Comparison of ENCODE assay signal across 28 cellular contexts in the genomic region with DNA sequence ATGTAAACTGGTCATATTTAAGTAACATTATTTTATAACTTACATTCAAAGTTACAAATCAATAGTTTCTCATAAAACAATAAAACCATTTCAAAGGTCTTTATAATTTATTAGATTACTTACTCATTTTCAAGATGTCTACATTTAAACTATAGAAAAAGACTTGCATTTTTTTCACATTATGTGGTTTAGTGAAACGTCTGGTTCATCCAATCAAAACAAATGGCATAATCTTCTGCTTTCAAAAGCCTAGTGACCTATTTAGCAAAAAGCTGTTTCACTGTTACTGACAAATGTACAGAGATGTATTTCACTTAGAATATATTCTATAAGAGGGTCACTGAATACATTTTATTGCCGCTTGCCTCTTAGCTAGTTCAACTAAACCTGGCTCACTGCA. TPM values are rescaled to one million over a fixed set of nuclear protein-coding genes. Genes with fewer than 3 reads are reported as not detected.
DNase-seq lines count a peak whose midpoint lies in the region; ATAC-seq, FAIRE-seq and TF ChIP-seq lines count a peak whose summit lies in the region.
"Had no signal": no experiment of that assay in that cellular context is flagged by ENCODE, and none has a peak within 500 bp of the region (broad histone marks: within the 10 kb centered on the region; RNA-seq: fewer than 3 reads in every experiment).

No MANE protein-coding gene starts in this region.

- H3K27ac ChIP-seq in IMR-90 (ENCODE audit: insufficient read depth, low read length), result no peak overlapping the region
- H3K27ac ChIP-seq: body of pancreas, SJCRH30, spleen, upper lobe of left lung had no signal

- no peak overlapping the region for H2BK120ac ChIP-seq in IMR-90 (ENCODE audit: low read depth, low read length)

- H3K9me1 ChIP-seq in IMR-90 (ENCODE audit: insufficient read depth, low read length), result no peaks in the 10 kb centered on the region

- intact Hi-C loops in IMR-90 (cut with micrococcal nuclease), result loop anchor here (10.0 kb wide), 1 partner anchor 199 kb away; no protein-coding TSS in a partner anchor

- no peak for TF ChIP-seq CTCF in IMR-90 (conservative IDR thresholded peaks at IDR 0.05; ENCODE audit: low read depth, low read length)

- H2AK9ac ChIP-seq in IMR-90 (replicated peaks; ENCODE audit: low read depth, low read length, poor library complexity), result no peak overlapping the region

- no peak overlapping the region for H3K4me3 Mint-ChIP-seq in effector memory CD8-positive, alpha-beta T cell
- H3K4me3 Mint-ChIP-seq: activated CD4-positive, alpha-beta memory T cell treated with anti-CD3 and anti-CD28 coated beads for 36 hours; activated naive CD8-positive, alpha-beta T cell treated with anti-CD3 and anti-CD28 coated beads, Interleukin-2, amount 10 ng/mL, durations not matched to agents 7 days and 5 days; CD8-positive, alpha-beta memory T cell; mesothelial cell of epicardium; naive B cell; stimulated activated effector memory CD8-positive, alpha-beta T cell treated with anti-CD3 and anti-CD28 coated beads, Interleukin-12 subunit alpha, Interleukin-12 subunit beta, amount 100 ng/mL, for 72 hours had no signal

- DNase-seq in IMR-90 (peak; percentile 74), NCI-H510A treated with DMSO at 0.1 percent for 48 hours (lab: John Stamatoyannopoulos, UW) (no peak), T-helper 1 cell (no peak), NCI-H748 treated with DMSO at 0.1 percent for 48 hours (lab: John Stamatoyannopoulos, UW) (no peak)
- no peak for DNase-seq in effector memory CD8-positive, alpha-beta T cell
- DNase-seq in activated CD4-positive, alpha-beta T cell treated with anti-CD3 and anti-CD28 coated beads, Interleukin-2, amount 50 U/mL, for 4 hours, result no peak
- DNase-seq: activated CD4-positive, alpha-beta memory T cell treated with anti-CD3 and anti-CD28 coated beads for 36 hours; activated CD8-positive, alpha-beta memory T cell treated with anti-CD3 and anti-CD28 coated beads, Interleukin-2, amount 50 U/mL, for 48 hours; activated naive CD8-positive, alpha-beta T cell treated with anti-CD3 and anti-CD28 coated beads, Interleukin-2, amount 10 ng/mL, durations not matched to agents 7 days and 5 days; body of pancreas; CD8-positive, alpha-beta memory T cell; cerebellar nuclear complex; Karpas-422; naive B cell; NCI-H1436 treated with DMSO at 0.1 percent for 48 hours; NCI-H2107; NCI-H82; occipital lobe; SJCRH30; spleen; stimulated activated CD4-positive, alpha-beta T cell treated with anti-CD3 and anti-CD28 coated beads, Interleukin-4, amount 100 ng/mL, for 1 hour; substantia nigra; upper lobe of left lung had no signal

- no peak overlapping the region for H3K23ac ChIP-seq in IMR-90 (ENCODE audit: low read depth, low read length)

- no peaks in the 10 kb centered on the region for H4K20me1 ChIP-seq in IMR-90 (ENCODE audit: insufficient read depth, low read length)

- peaks cover 10% of the 10 kb centered on the region for H3K36me3 ChIP-seq in IMR-90 (ENCODE audit: control insufficient read depth, insufficient read depth, low read length)

- H3K9me3 Mint-ChIP-seq in effector memory CD8-positive, alpha-beta T cell, result no peaks in the 10 kb centered on the region
- H3K9me3 Mint-ChIP-seq: activated CD4-positive, alpha-beta memory T cell treated with anti-CD3 and anti-CD28 coated beads for 36 hours; activated naive CD8-positive, alpha-beta T cell treated with anti-CD3 and anti-CD28 coated beads, Interleukin-2, amount 10 ng/mL, durations not matched to agents 7 days and 5 days; activated T-helper 2 cell treated with anti-CD3 and anti-CD28 coated beads, Interferon-gamma antibody, Interleukin-2, Interleukin-4, amounts not matched to agents 10 μg/mL and 5 μg/mL and 100 μg/mL, durations not matched to agents 14 hours and 24 hours and 36 hours; CD8-positive, alpha-beta memory T cell; mesothelial cell of epicardium; naive B cell; stimulated activated effector memory CD8-positive, alpha-beta T cell treated with anti-CD3 and anti-CD28 coated beads, Interleukin-12 subunit alpha, Interleukin-12 subunit beta, amount 100 ng/mL, for 72 hours had no signal

- POLR2A ChIA-PET in IMR-90 (lab: Charles Lee; ENCODE audit: unreplicated experiment), result no interaction called here

- dilution Hi-C loops in IMR-90 (cut with HindIII; ENCODE audit: low sequenced_read_pairs, unreplicated experiment), result no loop called here

- no peaks in the 10 kb centered on the region for H3K27me3 ChIP-seq in IMR-90 (ENCODE audit: control insufficient read depth, insufficient read depth, low read length)
- H3K27me3 ChIP-seq: body of pancreas, SJCRH30, spleen, upper lobe of left lung had no signal

- no TSS peak for BruUV-seq in IMR-90 (replicated peaks; lab: Mats Ljungman, UMichigan)

- peak; percentile 47 for FAIRE-seq in islet of Langerhans (lab: Jason Lieb, UNC)

- no peak for TF ChIP-seq RAD21 in IMR-90 (IDR thresholded peaks at IDR 0.05; ENCODE audit: low read length)

- no peak overlapping the region for H2AFZ ChIP-seq in IMR-90 (replicated peaks; ENCODE audit: low read length, poor library complexity)

- no peak overlapping the region for H4K91ac ChIP-seq in IMR-90 (ENCODE audit: insufficient read depth, low read depth, low read length)

- CTCF ChIA-PET in IMR-90 (lab: Yijun Ruan, JAX), result no interaction called here

- peak overlapping the region; percentile 49; the same call in 1 of the 2 replicates for H3K4me2 ChIP-seq in IMR-90 (ENCODE audit: low read depth, low read length)

- no peak overlapping the region for H2AK5ac ChIP-seq in IMR-90 (ENCODE audit: low read depth, low read length)

- peaks cover 31% of the 10 kb centered on the region for H3K36me3 Mint-ChIP-seq in effector memory CD8-positive, alpha-beta T cell (ENCODE audit: insufficient read depth)

- peaks cover 2% of the 10 kb centered on the region; the same call in 1 of the 2 replicates for H3K4me1 ChIP-seq in IMR-90 (ENCODE audit: control insufficient read depth, insufficient read depth, low read length)
- H3K4me1 ChIP-seq: body of pancreas, SJCRH30, spleen, upper lobe of left lung had no signal

- no peak overlapping the region for H3K4ac ChIP-seq in IMR-90 (ENCODE audit: low read depth, low read length)

- H2BK20ac ChIP-seq in IMR-90 (ENCODE audit: low read depth, low read length), result no peak overlapping the region

- H3K27me3 Mint-ChIP-seq in effector memory CD8-positive, alpha-beta T cell, result no peaks in the 10 kb centered on the region
- H3K27me3 Mint-ChIP-seq: activated CD4-positive, alpha-beta memory T cell treated with anti-CD3 and anti-CD28 coated beads for 36 hours; activated naive CD8-positive, alpha-beta T cell treated with anti-CD3 and anti-CD28 coated beads, Interleukin-2, amount 10 ng/mL, durations not matched to agents 7 days and 5 days; CD8-positive, alpha-beta memory T cell; naive B cell had no signal

- no peak overlapping the region for H3K18ac ChIP-seq in IMR-90 (ENCODE audit: low read depth, low read length)

- H2BK5ac ChIP-seq in IMR-90 (ENCODE audit: low read depth, low read length, poor library complexity, severe bottlenecking), result no peak overlapping the region

- no peak overlapping the region for H4K8ac ChIP-seq in IMR-90 (ENCODE audit: low read depth in 2 of 2, low read length in 2 of 2)

- H3K79me1 ChIP-seq in IMR-90 (ENCODE audit: low read depth in 1 of 2, low read length in 2 of 2), result peaks cover 0 to 3% of the 10 kb centered on the region in 2 experiments; a peak in 1 of 4 replicates

- ATAC-seq in IMR-90 (ENCODE audit: low read depth), result peak; percentile 79
- ATAC-seq in effector memory CD8-positive, alpha-beta T cell (replicated peaks), result no peak
- ATAC-seq: activated CD4-positive, CD25-positive, alpha-beta regulatory T cell treated with anti-CD3 and anti-CD28 coated beads, Interleukin-2, amount 50 U/mL, for 24 hours; body of pancreas; stimulated activated effector memory CD8-positive, alpha-beta T cell treated with anti-CD3 and anti-CD28 coated beads, Interleukin-12 subunit alpha, Interleukin-12 subunit beta, amount 100 ng/mL, for 72 hours had no signal

- no peak for TF ChIP-seq POLR2A in IMR-90 (IDR thresholded peaks at IDR 0.05; ENCODE audit: low read depth, low read length)

- H3K14ac ChIP-seq in IMR-90 (replicated peaks; ENCODE audit: low read depth, low read length), result no peak overlapping the region

- no CpG with 5 or more reads among the region's 2 CpGs for WGBS in IMR-90 (ENCODE audit: extremely low coverage in 2 of 2, insufficient read length in 1 of 2), 2 experiments

- H3K4me3 ChIP-seq in IMR-90 (ENCODE audit: insufficient read depth, low read depth, low read length), result no peak overlapping the region
- H3K4me3 ChIP-seq: body of pancreas, SJCRH30, spleen, upper lobe of left lung had no signal

- no peaks in the 10 kb centered on the region for H3K4me1 Mint-ChIP-seq in effector memory CD8-positive, alpha-beta T cell (ENCODE audit: low read depth in 2 of 2)
- H3K4me1 Mint-ChIP-seq: CD8-positive, alpha-beta memory T cell; mesothelial cell of epicardium; naive B cell; stimulated activated effector memory CD8-positive, alpha-beta T cell treated with anti-CD3 and anti-CD28 coated beads, Interleukin-12 subunit alpha, Interleukin-12 subunit beta, amount 100 ng/mL, for 72 hours had no signal

- no peak overlapping the region for H4K5ac ChIP-seq in IMR-90 (ENCODE audit: low read depth, low read length)

- no peaks in the 10 kb centered on the region for H3K9me3 ChIP-seq in IMR-90 (ENCODE audit: control insufficient read depth, insufficient read depth, low read length)
- H3K9me3 ChIP-seq: body of pancreas, SJCRH30, spleen, upper lobe of left lung had no signal

- H3K56ac ChIP-seq in IMR-90 (ENCODE audit: extremely low read depth, insufficient read depth, low read length), result no peak overlapping the region

- H3K9ac ChIP-seq in IMR-90 (ENCODE audit: low read depth, low read length), result no peak overlapping the region

- H3K27ac Mint-ChIP-seq in effector memory CD8-positive, alpha-beta T cell, result peak overlapping the region; percentile 68 to 69
- H3K27ac Mint-ChIP-seq: activated CD4-positive, alpha-beta memory T cell treated with anti-CD3 and anti-CD28 coated beads for 36 hours; activated naive CD8-positive, alpha-beta T cell treated with anti-CD3 and anti-CD28 coated beads, Interleukin-2, amount 10 ng/mL, durations not matched to agents 7 days and 5 days; activated T-helper 2 cell treated with anti-CD3 and anti-CD28 coated beads, Interferon-gamma antibody, Interleukin-2, Interleukin-4, amounts not matched to agents 10 μg/mL and 5 μg/mL and 100 μg/mL, durations not matched to agents 14 hours and 24 hours and 36 hours; mesothelial cell of epicardium; stimulated activated effector memory CD8-positive, alpha-beta T cell treated with anti-CD3 and anti-CD28 coated beads, Interleukin-12 subunit alpha, Interleukin-12 subunit beta, amount 100 ng/mL, for 72 hours had no signal

- H2BK15ac ChIP-seq in IMR-90 (ENCODE audit: low read depth, low read length), result no peak overlapping the region

- in situ Hi-C loops in IMR-90 (cut with MboI; ENCODE audit: low sequenced_read_pairs), result no loop called here

RNA-seq across cellular contexts. Expression of gene MCM6, which starts 49.3 kb away (rescaled TPM):
- 29.6 and 36.7 TPM in 2 replicates for total RNA-seq in IMR-90 (2012; rRNA removed)
- polyA plus RNA-seq in IMR-90 (2012; rRNA removed), result 18.6 and 21.4 TPM in 2 replicates
- 4.9 and 9.7 TPM in 2 replicates for polyA plus RNA-seq in IMR-90 (2012; cell fraction: cytosol; rRNA removed)
- polyA plus RNA-seq in IMR-90 (2012; cell fraction: nucleus; rRNA removed; ENCODE audit: low replicate concordance), result 1.7 and 10.6 TPM in 2 replicates

RNA-seq across cellular contexts. Expression of gene DARS1, which starts 59.9 kb away (rescaled TPM):
- 66.5 and 136 TPM in 2 replicates for total RNA-seq in IMR-90 (2012; rRNA removed)
- 43.5 and 56.5 TPM in 2 replicates for polyA plus RNA-seq in IMR-90 (2012; rRNA removed)
- polyA plus RNA-seq in IMR-90 (2012; cell fraction: cytosol; rRNA removed), result 13.2 and 19.3 TPM in 2 replicates
- polyA plus RNA-seq in IMR-90 (2012; cell fraction: nucleus; rRNA removed; ENCODE audit: low replicate concordance), result 5.9 and 38.7 TPM in 2 replicates
